Comparison of ENCODE assay signal across 1 cellular context in genomic region chr19:47417746-47418594, GRCh38.
A peak's percentile ranks its signal among the peaks of the same experiment; 100 is the strongest.
TF ChIP-seq lines count a peak whose summit lies in the region.

No MANE protein-coding gene starts in this region.

TF ChIP-seq in GM12878, 131 proteins besides CTCF, POLR2A, EP300 and RAD21:
- peak; percentile 72 for TF ChIP-seq ZNF24 (IDR thresholded peaks at IDR 0.05)
- no peak for TF ChIP-seq GABPA (IDR thresholded peaks at IDR 0.05; ENCODE audit: low read depth)
- peak; percentile 31; the same call in 1 of the 2 replicates for TF ChIP-seq PKNOX1 (IDR thresholded peaks at IDR 0.05)
TF ChIP-seq in GM12878: peak in this region for 2.
